In genomic region chr17:16171613-16172012, GRCh38 we compare ENCODE assay signal across 15 cellular contexts. TPM values are rescaled to one million over a fixed set of nuclear protein-coding genes. Genes with fewer than 3 reads are reported as not detected.
DNase-seq lines count a peak whose midpoint lies in the region; ATAC-seq and TF ChIP-seq lines count a peak whose summit lies in the region.
"Had no signal": no experiment of that assay in that cellular context is flagged by ENCODE, and none has a peak within 500 bp of the region (broad histone marks: within the 10 kb centered on the region; RNA-seq: fewer than 3 reads in every experiment).

No MANE protein-coding gene starts in this region.

- peak overlapping the region in 2 of 4 donors; percentile 14 to 28 for H3K27ac ChIP-seq in body of pancreas
- H3K27ac ChIP-seq: sigmoid colon had no signal

- no peak for TF ChIP-seq POLR2A in body of pancreas (IDR thresholded peaks at IDR 0.05)

- 46 to 54% methylated on average over 7 of the region's 7 CpGs for WGBS in body of pancreas, 2 donors

- peaks cover 0 to 2% of the 10 kb centered on the region in 2 donors for H3K36me3 ChIP-seq in body of pancreas (replicated peaks in 1 of 2; ENCODE audit: insufficient read depth in 1 of 2, low read depth in 2 of 2)

- intact Hi-C loops in body of pancreas (cut with DNase I), result no loop called here

- H3K9me3 ChIP-seq in body of pancreas, result no peaks in the 10 kb centered on the region
- H3K9me3 ChIP-seq: sigmoid colon had no signal

- in situ Hi-C loops in GM13976 (cut with MboI; ENCODE audit: low sequenced_read_pairs, unreplicated experiment), result no loop called here

- ATAC-seq in body of pancreas (no peak), HG03175 (IDR thresholded peaks at IDR 0.05; ENCODE audit: unreplicated experiment) (no peak)
- ATAC-seq: left cardiac atrium had no signal

- H3K4me1 ChIP-seq in body of pancreas, result peaks cover 14% of the 10 kb centered on the region
- H3K4me1 ChIP-seq: sigmoid colon had no signal

- H3K4me3 ChIP-seq in body of pancreas, result no peak overlapping the region
- H3K4me3 ChIP-seq: sigmoid colon had no signal

- no peaks in the 10 kb centered on the region for H3K27me3 ChIP-seq in body of pancreas
- H3K27me3 ChIP-seq: sigmoid colon had no signal

- TF ChIP-seq CTCF in body of pancreas (IDR thresholded peaks at IDR 0.05) (no peak), GM13976 (IDR thresholded peaks at IDR 0.05; ENCODE audit: borderline replicate concordance, control extremely low read depth, extremely low read depth, insufficient read depth, missing control alignments) (no peak)

- DNase-seq in DMS53 treated with DMSO at 0.1 percent for 48 hours (lab: John Stamatoyannopoulos, UW; ENCODE audit: unreplicated experiment) (peak; percentile 85), NCI-H2029 (lab: John Stamatoyannopoulos, UW) (peak; percentile 54), body of pancreas (peak; percentile 19 to 57 (median 39)), myocyte (ENCODE audit: low read depth) (peak; percentile 10), GM13976 (ENCODE audit: low spot score) (no peak), GDM1 (lab: John Stamatoyannopoulos, UW) (no peak)
- DNase-seq: activated CD4-positive, alpha-beta T cell treated with anti-CD3 and anti-CD28 coated beads, Interleukin-2, amount 10 ng/mL, durations not matched to agents 7 days and 5 days; aorta; CD4-positive, alpha-beta memory T cell; HCEC 1CT; head of caudate nucleus; left cardiac atrium; NCI-H1105 treated with DMSO at 0.1 percent for 48 hours; sigmoid colon had no signal

RNA-seq across cellular contexts. Expression of gene NCOR1, which starts 43.7 kb away (rescaled TPM):
- total RNA-seq in body of pancreas, result 100 to 1,000 TPM; 120 to 230 TPM
- total RNA-seq in myocyte, result 60.0 and 73.3 TPM in 2 replicates
- polyA plus RNA-seq in myocyte (2012), result 44.2 TPM

RNA-seq across cellular contexts. Expression of gene PIGL, which starts 45.4 kb away (rescaled TPM):
- total RNA-seq in body of pancreas, result 100 to 1,000 TPM in 1 of 2 donors, 10 to 100 TPM in 1; 34.5 to 109 TPM
- total RNA-seq in myocyte, result 12.9 and 16.4 TPM in 2 replicates
- 16.0 TPM for polyA plus RNA-seq in myocyte (2012)

Comparison
In these comparisons a context has a peak if more than half of its experiments do, and no peak if none do; other contexts are left out.
1. DNase-seq: peak in DMS53 treated with DMSO at 0.1 percent for 48 hours (single experiment), NCI-H2029 (single experiment), body of pancreas (4 of 4) and myocyte (single experiment); none in GM13976 (single experiment) and GDM1 (single experiment).